In the genomic region with DNA sequence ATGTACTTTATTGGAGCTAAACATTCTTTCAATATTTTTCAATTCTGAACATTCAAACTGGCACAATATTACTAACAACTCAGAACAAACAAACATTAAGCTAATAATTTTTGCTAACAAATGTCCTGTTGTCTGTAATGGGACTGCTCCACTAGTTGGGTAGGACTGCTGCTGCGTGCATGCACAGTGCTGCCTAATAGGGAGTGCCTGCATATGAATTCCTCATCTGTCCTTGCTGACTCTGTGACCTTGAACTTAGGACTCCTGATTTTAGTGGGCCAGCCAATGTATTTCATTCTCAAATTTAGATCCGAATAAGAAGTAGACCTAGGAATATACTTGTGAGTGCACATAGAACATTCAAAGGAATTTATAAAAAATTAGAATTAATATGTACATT, we compare ENCODE assay signal across 31 cellular contexts.
"Had no signal": no experiment of that assay in that cellular context is flagged by ENCODE, and none has a peak within 500 bp of the region (broad histone marks: within the 10 kb centered on the region; RNA-seq: fewer than 3 reads in every experiment).

No MANE protein-coding gene starts in this region.

- H3K36me3 ChIP-seq: neural progenitor cell, ovary, spleen, suprapubic skin, tibial artery, transverse colon, upper lobe of right lung, uterus had no signal

- H3K27ac Mint-ChIP-seq: naive thymus-derived CD4-positive, alpha-beta T cell; natural killer cell; nephron; neural progenitor cell; progenitor cell of endocrine pancreas; stimulated activated memory B cell treated with anti-CD40 and anti-IgM and Interleukin-4, amounts not matched to agents 10 μg/mL and 1 μg/mL and 100 μg/mL, for 72 hours; stimulated activated naive CD8-positive, alpha-beta T cell treated with anti-CD3 and anti-CD28 coated beads, Interleukin-15, amount 100 ng/mL, for 72 hours; type B pancreatic cell had no signal

- H3K79me2 ChIP-seq: parathyroid adenoma had no signal

- H3K27ac ChIP-seq: neural progenitor cell, ovary, parathyroid adenoma, psoas muscle, skin epidermis, spleen, suprapubic skin, testis, tibial artery, transverse colon, upper lobe of right lung, uterus had no signal

- H3K27me3 ChIP-seq: neural progenitor cell, ovary, spleen, suprapubic skin, testis, tibial artery, transverse colon, upper lobe of right lung, uterus had no signal

- H3K36me3 Mint-ChIP-seq: naive thymus-derived CD4-positive, alpha-beta T cell; natural killer cell; neural progenitor cell; stimulated activated memory B cell treated with anti-CD40 and anti-IgM and Interleukin-4, amounts not matched to agents 10 μg/mL and 1 μg/mL and 100 μg/mL, for 72 hours; type B pancreatic cell had no signal

- H3K4me3 ChIP-seq: neural progenitor cell, ovary, psoas muscle, skin epidermis, smooth muscle cell, spleen, suprapubic skin, testis, tibial artery, transverse colon, upper lobe of right lung, uterus had no signal

- H2AFZ ChIP-seq: neural progenitor cell, parathyroid adenoma had no signal

- H3K27me3 Mint-ChIP-seq: progenitor cell of endocrine pancreas; stimulated activated memory B cell treated with anti-CD40 and anti-IgM and Interleukin-4, amounts not matched to agents 10 μg/mL and 1 μg/mL and 100 μg/mL, for 72 hours; stimulated activated naive CD8-positive, alpha-beta T cell treated with anti-CD3 and anti-CD28 coated beads, Interleukin-15, amount 100 ng/mL, for 72 hours; type B pancreatic cell had no signal

- H3K9me3 ChIP-seq: ovary, psoas muscle, spleen, suprapubic skin, testis, tibial artery, transverse colon, upper lobe of right lung, uterus had no signal

- H3K9me3 Mint-ChIP-seq: nephron, neural progenitor cell, type B pancreatic cell had no signal

- H3K4me3 Mint-ChIP-seq: naive thymus-derived CD4-positive, alpha-beta T cell; natural killer cell; nephron; neural progenitor cell; stimulated activated memory B cell treated with anti-CD40 and anti-IgM and Interleukin-4, amounts not matched to agents 10 μg/mL and 1 μg/mL and 100 μg/mL, for 72 hours; stimulated activated naive CD8-positive, alpha-beta T cell treated with anti-CD3 and anti-CD28 coated beads, Interleukin-15, amount 100 ng/mL, for 72 hours; type B pancreatic cell had no signal

- DNase-seq: naive thymus-derived CD4-positive, alpha-beta T cell; natural killer cell; occipital lobe; ovary; posterior cingulate gyrus; psoas muscle; spleen; stimulated activated CD4-positive, alpha-beta T cell treated with anti-CD3 and anti-CD28 coated beads, Interleukin-12 subunit alpha, Interleukin-12 subunit beta, amount 100 ng/mL, for 4 hours; stimulated activated CD4-positive, alpha-beta T cell treated with anti-CD3 and anti-CD28 coated beads, Interleukin-1b, Interleukin-23, amount 100 ng/mL, for 48 hours; stimulated activated CD4-positive, alpha-beta T cell treated with anti-CD3 and anti-CD28 coated beads, Interleukin-4, amount 100 ng/mL, for 1 hour; stimulated activated CD4-positive, alpha-beta T cell treated with anti-CD3 and anti-CD28 coated beads, Interleukin-4, amount 100 ng/mL, for 4 hours; stimulated activated CD8-positive, alpha-beta memory T cell treated with anti-CD3 and anti-CD28 coated beads, Interleukin-4, amount 100 ng/mL, for 48 hours; stimulated activated naive CD4-positive, alpha-beta T cell; stimulated activated naive CD8-positive, alpha-beta T cell treated with anti-CD3 and anti-CD28 coated beads, Interleukin-15, amount 100 ng/mL, for 72 hours; stimulated activated naive CD8-positive, alpha-beta T cell treated with anti-CD3 and anti-CD28 coated beads, Interleukin-15, Interleukin-2, amounts not matched to agents 100 U/mL and 50 U/mL, for 24 hours; substantia nigra; testis; tibial artery; transverse colon; upper lobe of right lung; uterus had no signal

- H3K4me2 ChIP-seq: neural progenitor cell, smooth muscle cell had no signal

- H3K4me1 Mint-ChIP-seq: naive thymus-derived CD4-positive, alpha-beta T cell; natural killer cell; nephron; stimulated activated memory B cell treated with anti-CD40 and anti-IgM and Interleukin-4, amounts not matched to agents 10 μg/mL and 1 μg/mL and 100 μg/mL, for 72 hours; stimulated activated naive CD8-positive, alpha-beta T cell treated with anti-CD3 and anti-CD28 coated beads, Interleukin-15, amount 100 ng/mL, for 72 hours had no signal

- ATAC-seq: naive thymus-derived CD4-positive, alpha-beta T cell; natural killer cell; psoas muscle; sciatic nerve; stimulated activated memory B cell treated with anti-CD40 and anti-IgM and Interleukin-4, amounts not matched to agents 10 μg/mL and 1 μg/mL and 100 μg/mL, for 72 hours; stimulated activated naive CD8-positive, alpha-beta T cell treated with anti-CD3 and anti-CD28 coated beads, Interleukin-15, amount 100 ng/mL, for 72 hours; stimulated activated naive CD8-positive, alpha-beta T cell treated with anti-CD3 and anti-CD28 coated beads, Interleukin-15, Interleukin-2, amounts not matched to agents 100 U/mL and 50 U/mL, for 24 hours; upper lobe of right lung had no signal

- H3K4me1 ChIP-seq: parathyroid adenoma, psoas muscle, spleen, suprapubic skin, testis, tibial artery, upper lobe of right lung, uterus had no signal
